In the genomic region with DNA sequence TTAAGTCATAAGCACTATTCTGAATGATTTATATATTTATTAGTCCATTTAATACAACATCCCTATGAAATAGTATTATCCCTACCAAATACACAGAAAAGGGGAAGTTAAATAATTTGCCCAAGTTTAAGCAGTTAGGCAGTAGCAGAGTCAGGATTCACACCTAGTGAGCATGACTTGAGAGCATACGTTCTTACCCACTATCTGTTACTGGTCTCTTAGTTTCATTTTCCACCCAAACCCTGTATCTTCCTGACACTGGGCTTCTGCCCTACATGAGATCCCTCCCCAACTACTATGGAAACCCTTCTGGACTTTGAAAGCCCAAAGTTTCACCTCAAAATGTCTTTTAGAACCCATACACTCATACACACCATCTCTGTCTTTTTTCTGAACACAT, we compare ENCODE assay signal across 9 cellular contexts. TPM values are rescaled to one million over a fixed set of nuclear protein-coding genes. Genes with fewer than 3 reads are reported as not detected.
A peak's percentile ranks its signal among the peaks of the same experiment; 100 is the strongest.
DNase-seq lines count a peak whose midpoint lies in the region; ATAC-seq and TF ChIP-seq lines count a peak whose summit lies in the region.
"Had no signal": no experiment of that assay in that cellular context is flagged by ENCODE, and none has a peak within 500 bp of the region (broad histone marks: within the 10 kb centered on the region; RNA-seq: fewer than 3 reads in every experiment).

No MANE protein-coding gene starts in this region.

- no peaks in the 10 kb centered on the region for H3K27me3 ChIP-seq in adrenal gland

- H3K36me3 Mint-ChIP-seq in activated CD4-positive, alpha-beta T cell treated with anti-CD3 and anti-CD28 coated beads, Interleukin-2, amount 10 ng/mL, durations not matched to agents 7 days and 5 days (ENCODE audit: low read depth): peaks cover 2% of the 10 kb centered on the region
- H3K36me3 Mint-ChIP-seq in stimulated activated effector memory CD8-positive, alpha-beta T cell treated with anti-CD3 and anti-CD28 coated beads, Interleukin-12 subunit alpha, Interleukin-12 subunit beta, amount 100 ng/mL, for 72 hours: peaks cover 9% of the 10 kb centered on the region

- 48 to 64% (median 54%) methylated on average over 1 of the region's 1 CpG for WGBS in adrenal gland, 4 donors

- TF ChIP-seq CTCF in OCI-LY7 (conservative IDR thresholded peaks at IDR 0.05; ENCODE audit: low read length): no peak
- no peak for TF ChIP-seq CTCF in adrenal gland (IDR thresholded peaks at IDR 0.05)

- CTCF ChIA-PET in activated CD4-positive, alpha-beta T cell treated with anti-CD3 and anti-CD28 coated beads, Interleukin-2, amount 10 ng/mL, durations not matched to agents 7 days and 5 days (lab: Charles Lee): no interaction called here
- CTCF ChIA-PET in OCI-LY7 (lab: Charles Lee; ENCODE audit: unreplicated experiment): interaction anchor here (0.5 to 1.4 kb wide), 2 partner anchors 26 to 391 kb away, joined by 3 to 7 read pairs; no protein-coding TSS in a partner anchor

- H3K36me3 ChIP-seq in OCI-LY7 (ENCODE audit: insufficient read depth, low read length) (peaks cover 5% of the 10 kb centered on the region; the same call in 1 of the 2 replicates), adrenal gland (replicated peaks in 1 of 2) (no peaks in the 10 kb centered on the region)

- BruUV-seq in OCI-LY7 (replicated peaks; lab: Mats Ljungman, UMichigan): no TSS peak

- intact Hi-C loops in OCI-LY7 (cut with micrococcal nuclease; ENCODE audit: unreplicated experiment) (loop anchor here (5.0 kb wide), 1 partner anchor 216 kb away; no protein-coding TSS in a partner anchor), adrenal gland (cut with DNase I) (no loop called here)

- peak overlapping the region; percentile 51; the same call in 1 of the 2 replicates for H2AFZ ChIP-seq in OCI-LY7 (ENCODE audit: low read length)

- H3K9me3 Mint-ChIP-seq in activated CD4-positive, alpha-beta T cell treated with anti-CD3 and anti-CD28 coated beads, Interleukin-2, amount 10 ng/mL, durations not matched to agents 7 days and 5 days: no peaks in the 10 kb centered on the region
- no peaks in the 10 kb centered on the region for H3K9me3 Mint-ChIP-seq in stimulated activated effector memory CD8-positive, alpha-beta T cell treated with anti-CD3 and anti-CD28 coated beads, Interleukin-12 subunit alpha, Interleukin-12 subunit beta, amount 100 ng/mL, for 72 hours

- H3K9me3 ChIP-seq in OCI-LY7 (ENCODE audit: low read length) (no peaks in the 10 kb centered on the region), adrenal gland (replicated peaks in 1 of 3) (no peaks in the 10 kb centered on the region)

- H3K9me2 ChIP-seq in OCI-LY7 (ENCODE audit: insufficient read depth, low read length): no peaks in the 10 kb centered on the region

- H3K4me2 ChIP-seq in OCI-LY7 (ENCODE audit: low read length): peak overlapping the region; percentile 92

- no peak for TF ChIP-seq POLR2A in adrenal gland (IDR thresholded peaks at IDR 0.05)

- H3K4me3 ChIP-seq in OCI-LY7 (ENCODE audit: low read depth, low read length, poor library complexity, severe bottlenecking) (peak overlapping the region; percentile 80), adrenal gland (no peak overlapping the region)
- H3K4me3 ChIP-seq: SK-N-MC had no signal

- peaks cover 31% of the 10 kb centered on the region for H3K4me1 Mint-ChIP-seq in activated CD4-positive, alpha-beta T cell treated with anti-CD3 and anti-CD28 coated beads, Interleukin-2, amount 10 ng/mL, durations not matched to agents 7 days and 5 days
- H3K4me1 Mint-ChIP-seq in stimulated activated effector memory CD8-positive, alpha-beta T cell treated with anti-CD3 and anti-CD28 coated beads, Interleukin-12 subunit alpha, Interleukin-12 subunit beta, amount 100 ng/mL, for 72 hours: peaks cover 28% of the 10 kb centered on the region

- no peak overlapping the region for H3K4me3 Mint-ChIP-seq in activated CD4-positive, alpha-beta T cell treated with anti-CD3 and anti-CD28 coated beads, Interleukin-2, amount 10 ng/mL, durations not matched to agents 7 days and 5 days
- peak overlapping the region; percentile 31 for H3K4me3 Mint-ChIP-seq in stimulated activated effector memory CD8-positive, alpha-beta T cell treated with anti-CD3 and anti-CD28 coated beads, Interleukin-12 subunit alpha, Interleukin-12 subunit beta, amount 100 ng/mL, for 72 hours

- no peaks in the 10 kb centered on the region for H4K20me1 ChIP-seq in OCI-LY7 (ENCODE audit: insufficient read depth, low read length)

- POLR2A ChIA-PET in activated CD4-positive, alpha-beta T cell treated with anti-CD3 and anti-CD28 coated beads, Interleukin-2, amount 10 ng/mL, durations not matched to agents 7 days and 5 days (lab: Charles Lee): interaction anchor here (1.0 kb wide), 1 partner anchor 32 kb away, joined by 3 read pairs; no protein-coding TSS in a partner anchor
- POLR2A ChIA-PET in OCI-LY7 (lab: Charles Lee): interaction anchor here (0.5 to 8.2 kb wide), 7 partner anchors 9 to 459 kb away, joined by 3 to 76 read pairs (median 7); no protein-coding TSS in a partner anchor

- peaks cover 67% of the 10 kb centered on the region for H3K4me1 ChIP-seq in OCI-LY7 (ENCODE audit: insufficient read depth, low read length, poor library complexity, severe bottlenecking)
- H3K4me1 ChIP-seq in adrenal gland (replicated peaks in 1 of 2): peaks cover 3 to 10% of the 10 kb centered on the region in 2 donors

- H3K79me2 ChIP-seq in OCI-LY7 (ENCODE audit: insufficient read depth, low read depth, low read length): peaks cover 19% of the 10 kb centered on the region; the same call in 1 of the 2 replicates

- peak overlapping the region; percentile 80 for H3K27ac Mint-ChIP-seq in activated CD4-positive, alpha-beta T cell treated with anti-CD3 and anti-CD28 coated beads, Interleukin-2, amount 10 ng/mL, durations not matched to agents 7 days and 5 days
- peak overlapping the region; percentile 80 for H3K27ac Mint-ChIP-seq in stimulated activated effector memory CD8-positive, alpha-beta T cell treated with anti-CD3 and anti-CD28 coated beads, Interleukin-12 subunit alpha, Interleukin-12 subunit beta, amount 100 ng/mL, for 72 hours

- peaks cover 3% of the 10 kb centered on the region for H3K27me3 Mint-ChIP-seq in activated CD4-positive, alpha-beta T cell treated with anti-CD3 and anti-CD28 coated beads, Interleukin-2, amount 10 ng/mL, durations not matched to agents 7 days and 5 days

- ATAC-seq in HG02870 (IDR thresholded peaks at IDR 0.05; ENCODE audit: unreplicated experiment): peak; percentile 31
- peak; percentile 35 for ATAC-seq in stimulated activated effector memory CD8-positive, alpha-beta T cell treated with anti-CD3 and anti-CD28 coated beads, Interleukin-12 subunit alpha, Interleukin-12 subunit beta, amount 100 ng/mL, for 72 hours

- peak overlapping the region; percentile 99 for H3K27ac ChIP-seq in OCI-LY7 (ENCODE audit: low read depth, low read length, poor library complexity, severe bottlenecking)
- H3K27ac ChIP-seq in adrenal gland: no peak overlapping the region
- H3K27ac ChIP-seq: SK-N-MC had no signal

- DNase-seq in activated CD4-positive, alpha-beta T cell treated with anti-CD3 and anti-CD28 coated beads, Interleukin-2, amount 10 ng/mL, durations not matched to agents 7 days and 5 days: no peak
- no peak for DNase-seq in activated CD4-positive, alpha-beta T cell treated with anti-CD3 and anti-CD28 coated beads, Interleukin-2, amount 50 U/mL, for 1 hour
- DNase-seq in OCI-LY7 (ENCODE audit: low spot score) (peak; percentile 86), HuH-7.5 (ENCODE audit: low spot score) (no peak), adrenal gland (no peak), DMS153 (lab: John Stamatoyannopoulos, UW) (no peak)
- no peak for DNase-seq in stimulated activated effector memory CD8-positive, alpha-beta T cell treated with anti-CD3 and anti-CD28 coated beads, Interleukin-12 subunit alpha, Interleukin-12 subunit beta, amount 100 ng/mL, for 72 hours (ENCODE audit: low spot score in 2 of 2)

RNA-seq across cellular contexts. Expression of gene ATOSA, which starts 4.4 kb away (rescaled TPM):
- 10 to 100 TPM; 39.5 to 41.1 TPM for total RNA-seq in activated CD4-positive, alpha-beta T cell treated with anti-CD3 and anti-CD28 coated beads, Interleukin-2, amount 10 ng/mL, durations not matched to agents 7 days and 5 days
- 28.5 and 34.1 TPM in 2 replicates for total RNA-seq in OCI-LY7 (2014; rRNA removed; shearing (Covaris generic))
- 96.8 and 103 TPM in 2 replicates for total RNA-seq in OCI-LY7 (2022)
- 10 to 100 TPM; 26.0 to 87.3 (median 43.2) TPM for total RNA-seq in adrenal gland
- 100 to 1,000 TPM in 1 of 3 donors, 10 to 100 TPM in 2; 62.5 to 128 (median 87.8) TPM for polyA plus RNA-seq in adrenal gland
